Comparison of ENCODE assay signal across 33 cellular contexts in the genomic region with DNA sequence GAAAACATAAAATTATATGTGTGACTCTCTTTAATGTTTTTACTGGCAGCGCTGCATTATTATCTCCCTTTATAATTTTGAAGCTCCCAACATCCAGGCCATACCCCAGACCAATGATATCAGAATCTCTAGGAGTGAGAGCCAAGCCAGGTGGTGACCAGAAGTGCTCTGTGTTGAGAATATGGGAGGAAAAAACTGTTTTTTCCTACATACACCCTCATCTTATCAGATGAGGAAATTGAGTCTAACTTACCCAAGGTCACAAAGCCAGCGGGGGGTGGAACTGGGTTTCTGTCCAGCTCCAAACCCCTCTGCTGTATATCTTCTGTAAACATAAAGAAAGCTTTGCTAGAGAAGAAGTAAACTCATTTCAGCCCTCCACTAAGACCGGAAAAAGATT. TPM values are rescaled to one million over a fixed set of nuclear protein-coding genes. Genes with fewer than 3 reads are reported as not detected.
"Had no signal": no experiment of that assay in that cellular context is flagged by ENCODE, and none has a peak within 500 bp of the region (broad histone marks: within the 10 kb centered on the region; RNA-seq: fewer than 3 reads in every experiment).

No MANE protein-coding gene starts in this region.

- H3K27ac ChIP-seq: brain microvascular endothelial cell, Peyer's patch, SJSA1, WERI-Rb-1 had no signal

- ATAC-seq: activated naive CD8-positive, alpha-beta T cell treated with anti-CD3 and anti-CD28 coated beads, Interleukin-2, amount 50 U/mL, for 24 hours; activated T-cell treated with anti-CD3 and anti-CD28 coated beads, Interleukin-2, amount 50 U/mL, for 4 hours; PC-3 had no signal

- DNase-seq: activated CD4-positive, alpha-beta T cell treated with anti-CD3 and anti-CD28 coated beads for 1 hour; activated CD4-positive, alpha-beta T cell treated with anti-CD3 and anti-CD28 coated beads for 48 hours; activated CD4-positive, CD25-positive, alpha-beta regulatory T cell; activated CD8-positive, alpha-beta memory T cell treated with anti-CD3 and anti-CD28 coated beads, Interleukin-2, amount 50 U/mL, for 4 hours; activated naive CD4-positive, alpha-beta T cell treated with anti-CD3 and anti-CD28 coated beads, Interleukin-2, amount 10 ng/mL, durations not matched to agents 7 days and 5 days; activated naive CD8-positive, alpha-beta T cell treated with anti-CD3 and anti-CD28 coated beads, Interleukin-2, amount 50 U/mL, for 24 hours; activated T-cell treated with anti-CD3 and anti-CD28 coated beads for 4 hours; activated T-cell treated with anti-CD3 and anti-CD28 coated beads, Interleukin-2, amount 50 U/mL, for 4 hours; anterior cingulate cortex; brain microvascular endothelial cell; KG1; MM.1S; MV-4-11; NCI-H1436 treated with DMSO at 0.1 percent for 48 hours; NCI-H2029; NCI-H510A; NCI-H526; NCI-H748 treated with DMSO at 0.1 percent for 48 hours; NK-92 treated with Interleukin-12 subunit alpha and Interleukin-12 subunit beta, amount 100 ng/mL, for 24 hours; Peyer's patch; RPMI8226; SHP77 treated with DMSO at 0.1 percent for 48 hours; SW 1271; T-helper 1 cell; T-helper 2 cell; T-helper 9 cell; WERI-Rb-1 had no signal

- H3K4me3 Mint-ChIP-seq: activated naive CD4-positive, alpha-beta T cell treated with anti-CD3 and anti-CD28 coated beads, Interleukin-2, amount 10 ng/mL, durations not matched to agents 7 days and 5 days; activated naive CD8-positive, alpha-beta T cell; activated naive CD8-positive, alpha-beta T cell treated with anti-CD3 and anti-CD28 coated beads, Interleukin-2, amount 50 U/mL, for 24 hours; activated T-cell treated with anti-CD3 and anti-CD28 coated beads, Interleukin-2, amount 50 U/mL, for 4 hours; activated T-helper 1 cell treated with anti-CD3 and anti-CD28 coated beads, Interleukin-12 subunit alpha, Interleukin-12 subunit beta, Interleukin-2, Interleukin-4 antibody, amounts not matched to agents 30 ng/mL and 10 ng/mL and 1 ng/mL, durations not matched to agents 14 hours and 24 hours and 36 hours; central memory CD8-positive, alpha-beta T cell had no signal

- H3K36me3 Mint-ChIP-seq: activated naive CD8-positive, alpha-beta T cell had no signal

- H3K27ac Mint-ChIP-seq: activated naive CD4-positive, alpha-beta T cell treated with anti-CD3 and anti-CD28 coated beads, Interleukin-2, amount 10 ng/mL, durations not matched to agents 7 days and 5 days; activated naive CD8-positive, alpha-beta T cell; activated naive CD8-positive, alpha-beta T cell treated with anti-CD3 and anti-CD28 coated beads, Interleukin-2, amount 50 U/mL, for 24 hours; activated T-helper 1 cell treated with anti-CD3 and anti-CD28 coated beads, Interleukin-12 subunit alpha, Interleukin-12 subunit beta, Interleukin-2, Interleukin-4 antibody, amounts not matched to agents 30 ng/mL and 10 ng/mL and 1 ng/mL, durations not matched to agents 14 hours and 24 hours and 36 hours had no signal

- H3K27me3 Mint-ChIP-seq: activated naive CD8-positive, alpha-beta T cell; activated naive CD8-positive, alpha-beta T cell treated with anti-CD3 and anti-CD28 coated beads, Interleukin-2, amount 50 U/mL, for 24 hours; central memory CD8-positive, alpha-beta T cell had no signal

- H3K9me3 ChIP-seq: Peyer's patch, SJSA1 had no signal

- H3K4me3 ChIP-seq: Peyer's patch, SJSA1 had no signal

- H3K27me3 ChIP-seq: brain microvascular endothelial cell, Peyer's patch, SJSA1 had no signal

- H3K4me1 ChIP-seq: Peyer's patch had no signal

- H3K9me3 Mint-ChIP-seq: activated naive CD4-positive, alpha-beta T cell treated with anti-CD3 and anti-CD28 coated beads, Interleukin-2, amount 10 ng/mL, durations not matched to agents 7 days and 5 days; activated naive CD8-positive, alpha-beta T cell treated with anti-CD3 and anti-CD28 coated beads, Interleukin-2, amount 50 U/mL, for 24 hours; activated T-cell treated with anti-CD3 and anti-CD28 coated beads, Interleukin-2, amount 50 U/mL, for 4 hours; activated T-helper 1 cell treated with anti-CD3 and anti-CD28 coated beads, Interleukin-12 subunit alpha, Interleukin-12 subunit beta, Interleukin-2, Interleukin-4 antibody, amounts not matched to agents 30 ng/mL and 10 ng/mL and 1 ng/mL, durations not matched to agents 14 hours and 24 hours and 36 hours; central memory CD8-positive, alpha-beta T cell had no signal

- H3K36me3 ChIP-seq: brain microvascular endothelial cell, Peyer's patch, SJSA1, WERI-Rb-1 had no signal

RNA-seq across cellular contexts. Expression of gene LY86, which starts 42.5 kb away (rescaled TPM):
- total RNA-seq: chondrocyte, PC-3, SJSA1 had no signal
